Comparison of ENCODE assay signal across 18 cellular contexts in genomic region chr13:80946008-80946802, GRCh38.
DNase-seq lines count a peak whose midpoint lies in the region; ATAC-seq and TF ChIP-seq lines count a peak whose summit lies in the region.
"Had no signal": no experiment of that assay in that cellular context is flagged by ENCODE, and none has a peak within 500 bp of the region (broad histone marks: within the 10 kb centered on the region; RNA-seq: fewer than 3 reads in every experiment).

No MANE protein-coding gene starts in this region.

- H3K9me2 ChIP-seq in SK-N-SH (no peaks in the 10 kb centered on the region), PC-3 (replicated peaks; ENCODE audit: low read length) (no peaks in the 10 kb centered on the region)

- no peak overlapping the region for H3K4me2 ChIP-seq in SK-N-SH
- no peak overlapping the region for H3K4me2 ChIP-seq in PC-3 (ENCODE audit: low read length)

- H3F3A ChIP-seq in SK-N-SH (replicated peaks; ENCODE audit: insufficient read depth) (no peaks in the 10 kb centered on the region), PC-3 (ENCODE audit: low read length, unreplicated experiment) (no peaks in the 10 kb centered on the region)

- H3K36me3 ChIP-seq in SK-N-SH (replicated peaks in 1 of 2; ENCODE audit: control insufficient read depth in 1 of 2, insufficient read depth in 2 of 2, low read length in 1 of 2) (no peaks in the 10 kb centered on the region), PC-3 (ENCODE audit: low read depth, low read length) (no peaks in the 10 kb centered on the region), iPS-18a (ENCODE audit: control insufficient read depth, low read depth, low read length) (no peaks in the 10 kb centered on the region)
- H3K36me3 ChIP-seq: SJSA1 had no signal

- no peak overlapping the region for H3K4me3 ChIP-seq in SK-N-SH (ENCODE audit: low read depth in 2 of 2, low read length in 1 of 2)
- no peak overlapping the region for H3K4me3 ChIP-seq in PC-3 (ENCODE audit: low read length)
- no peak overlapping the region for H3K4me3 ChIP-seq in iPS-18a (ENCODE audit: low read length)
- H3K4me3 ChIP-seq: SJSA1 had no signal

- H2AFZ ChIP-seq in SK-N-SH (ENCODE audit: low read depth) (no peak overlapping the region), PC-3 (ENCODE audit: low read length) (no peak overlapping the region)

- CTCF ChIA-PET in SK-N-SH (lab: Yijun Ruan, JAX) (interaction anchor here (1.0 kb wide), 1 partner anchor 33 kb away, joined by 3 read pairs; no protein-coding TSS in a partner anchor), PC-3 (lab: Charles Lee) (no interaction called here)

- TF ChIP-seq CTCF in SK-N-SH (IDR thresholded peaks at IDR 0.05): no peak
- no peak for TF ChIP-seq CTCF in PC-3 (conservative IDR thresholded peaks at IDR 0.05; ENCODE audit: low read depth, low read length)

- TF ChIP-seq EP300 in SK-N-SH (IDR thresholded peaks at IDR 0.05; ENCODE audit: borderline replicate concordance in 1 of 2, low read depth in 1 of 2, low read length in 1 of 2): 0 out of 4 replicates have a peak, but pooled peaks of 1 of the 2 experiments have one; percentile 9

- H3K27ac ChIP-seq in SK-N-SH (ENCODE audit: low read depth in 2 of 2, low read length in 1 of 2) (peak overlapping the region in 1 of 2 experiments; percentile 16; a peak in 2 of 4 replicates), PC-3 (ENCODE audit: low read length) (no peak overlapping the region), iPS-18a (ENCODE audit: low read length) (peak overlapping the region; percentile 68)
- H3K27ac ChIP-seq: 22Rv1, HL-60, SJSA1 had no signal

- H3K9me3 ChIP-seq in SK-N-SH: no peaks in the 10 kb centered on the region
- no peaks in the 10 kb centered on the region for H3K9me3 ChIP-seq in PC-3 (ENCODE audit: low read length)
- H3K9me3 ChIP-seq in iPS-18a (ENCODE audit: control insufficient read depth, low read depth, low read length): no peaks in the 10 kb centered on the region
- H3K9me3 ChIP-seq: SJSA1 had no signal

- ATAC-seq in SK-N-SH treated with all-trans-retinoic acid at 6 μM for 48 hours (no peak), PC-3 (peak; percentile 65), GM21360 (IDR thresholded peaks at IDR 0.05; ENCODE audit: unreplicated experiment) (no peak), GM21825 (IDR thresholded peaks at IDR 0.05; ENCODE audit: unreplicated experiment) (no peak)
- ATAC-seq: CD8-positive, alpha-beta T cell had no signal

- no peaks in the 10 kb centered on the region for H3K79me2 ChIP-seq in SK-N-SH (ENCODE audit: insufficient read depth)
- no peaks in the 10 kb centered on the region for H3K79me2 ChIP-seq in PC-3 (ENCODE audit: low read length)

- no TSS peak for BruUV-seq in PC-3 (replicated peaks; lab: Mats Ljungman, UMichigan)

- H4K20me1 ChIP-seq in SK-N-SH (ENCODE audit: insufficient read depth) (no peaks in the 10 kb centered on the region), PC-3 (ENCODE audit: low read length) (no peaks in the 10 kb centered on the region)

- no peak for DNase-seq in SK-N-SH
- peak; percentile 33 for DNase-seq in PC-3
- DNase-seq in COR-L47 (lab: John Stamatoyannopoulos, UW): no peak
- DNase-seq in NCI-H1417 (lab: John Stamatoyannopoulos, UW): no peak
- DNase-seq: AML-193; CD8-positive, alpha-beta T cell; GF-D8; NCI-H1105; NCI-H2029 treated with DMSO at 0.1 percent for 48 hours; NCI-H345; NCI-H524 treated with DMSO at 0.1 percent for 48 hours had no signal

- H3K27me3 ChIP-seq in SK-N-SH (ENCODE audit: insufficient read depth) (no peaks in the 10 kb centered on the region), PC-3 (ENCODE audit: low read length) (no peaks in the 10 kb centered on the region), iPS-18a (ENCODE audit: control insufficient read depth, insufficient read depth, low read length) (no peaks in the 10 kb centered on the region)
- H3K27me3 ChIP-seq: SJSA1 had no signal

- WGBS in SK-N-SH (ENCODE audit: low lambda C conversion rate): 87% methylated on average over 4 of the region's 4 CpGs

- POLR2A ChIA-PET in SK-N-SH (lab: Yijun Ruan, JAX): no interaction called here
- POLR2A ChIA-PET in PC-3 (lab: Charles Lee; ENCODE audit: unreplicated experiment): interaction anchor here (0.6 kb wide), 1 partner anchor 605 kb away, joined by 3 read pairs; the partner anchor contains the start of gene SPRY2

- no peak for TF ChIP-seq RAD21 in SK-N-SH (IDR thresholded peaks at IDR 0.05; ENCODE audit: low read length)

- peaks cover 0 to 3% of the 10 kb centered on the region in 2 experiments; a peak in 2 of 4 replicates for H3K4me1 ChIP-seq in SK-N-SH (ENCODE audit: control insufficient read depth in 1 of 2, insufficient read depth in 2 of 2, low read depth in 1 of 2, low read length in 1 of 2)
- H3K4me1 ChIP-seq in PC-3 (ENCODE audit: insufficient read depth, low read length): no peaks in the 10 kb centered on the region; the same call in 1 of the 2 replicates
- peaks cover 12% of the 10 kb centered on the region for H3K4me1 ChIP-seq in iPS-18a (ENCODE audit: control insufficient read depth, low read depth, low read length)
- H3K4me1 ChIP-seq: SJSA1 had no signal

- intact Hi-C loops in PC-3 (cut with micrococcal nuclease): no loop called here

- no peak overlapping the region for H3K9ac ChIP-seq in SK-N-SH
- H3K9ac ChIP-seq in PC-3 (ENCODE audit: low read length): no peak overlapping the region
- H3K9ac ChIP-seq in iPS-18a (ENCODE audit: low read length): no peak overlapping the region

TF ChIP-seq in SK-N-SH treated with all-trans-retinoic acid at 6 μM for 48 hours, 23 proteins besides CTCF, POLR2A, EP300 and RAD21 (continues in another document):
- TF ChIP-seq TCF4 (CRISPR knock-in tag; IDR thresholded peaks at IDR 0.05; ENCODE audit: borderline replicate concordance): no peak
- no peak for TF ChIP-seq TSHZ2 (CRISPR knock-in tag; IDR thresholded peaks at IDR 0.05)

TF ChIP-seq in SK-N-SH, 30 proteins besides CTCF, POLR2A, EP300 and RAD21:
- no peak for TF ChIP-seq ZBTB33 (IDR thresholded peaks at IDR 0.05; ENCODE audit: borderline replicate concordance, low read depth)
- no peak for TF ChIP-seq USF1 (IDR thresholded peaks at IDR 0.05; ENCODE audit: borderline replicate concordance, low read depth)
